In genomic region chr6:154995241-154996162, GRCh38 we compare ENCODE assay signal across 8 cellular contexts. TPM values are rescaled to one million over a fixed set of nuclear protein-coding genes. Genes with fewer than 3 reads are reported as not detected.
A peak's percentile ranks its signal among the peaks of the same experiment; 100 is the strongest.
DNase-seq lines count a peak whose midpoint lies in the region; ATAC-seq, FAIRE-seq and TF ChIP-seq lines count a peak whose summit lies in the region.

Gene TIAM2 (plus strand): TSS chr6:154995315. CDS start chr6:155129224, 133,909 bp downstream.

- ATAC-seq in HepG2 (peak; percentile 82), GM18861 (IDR thresholded peaks at IDR 0.05; ENCODE audit: unreplicated experiment) (no peak)

- H3K4me2 ChIP-seq in PC-9, result peak within 1 kb of the TSS; percentile 90
- peak within 1 kb of the TSS; percentile 84 for H3K4me2 ChIP-seq in HepG2 (ENCODE audit: low read depth, low read length)

- DNase-seq in DMS79 treated with DMSO at 0.1 percent for 48 hours (lab: John Stamatoyannopoulos, UW), result peak; percentile 29
- DNase-seq in DMS79 (lab: John Stamatoyannopoulos, UW), result no peak
- peak in 1 of 2 experiments; percentile 31 for DNase-seq in PC-9
- DNase-seq in cerebellum (ENCODE audit: low spot score), result no peak
- DNase-seq in HepG2 (ENCODE audit: low spot score), result no peak
- peak; percentile 19 to 24 for DNase-seq in stimulated activated CD4-positive, alpha-beta T cell treated with anti-CD3 and anti-CD28 coated beads, Interleukin-4, amount 100 ng/mL, for 48 hours (ENCODE audit: low read depth in 2 of 2)
- DNase-seq in GM12892 (ENCODE audit: insufficient read length), result no peak

- H3K79me2 ChIP-seq in PC-9 (ENCODE audit: low read depth) (no peaks in the 10 kb centered on the region), HepG2 (ENCODE audit: insufficient read depth, low read length) (no peaks in the 10 kb centered on the region)

- peaks cover 19% of the 10 kb centered on the region for H3K27me3 ChIP-seq in PC-9 (ENCODE audit: insufficient read depth, low read depth)
- peaks cover 2 to 19% of the 10 kb centered on the region in 2 experiments; a peak in 3 of 5 replicates for H3K27me3 ChIP-seq in HepG2 (ENCODE audit: control insufficient read depth in 1 of 2, insufficient read depth in 2 of 2, low read length in 2 of 2)

- FAIRE-seq in HepG2 (lab: Jason Lieb, UNC) (no peak), GM12892 (lab: Jason Lieb, UNC) (no peak)

- H3F3A ChIP-seq in PC-9 (ENCODE audit: insufficient read depth, low read depth), result no peaks in the 10 kb centered on the region; the same call in 1 of the 2 replicates

- peak within 1 kb of the TSS; percentile 59 for H3K4me3 ChIP-seq in PC-9
- peak within 1 kb of the TSS; percentile 63 to 80 (median 72) for H3K4me3 ChIP-seq in HepG2 (replicated peaks in 1 of 3; ENCODE audit: insufficient read depth in 1 of 3, low read depth in 2 of 3, low read length in 3 of 3)

- H4K20me1 ChIP-seq in PC-9 (ENCODE audit: insufficient read depth), result no peaks in the 10 kb centered on the region
- no peaks in the 10 kb centered on the region for H4K20me1 ChIP-seq in HepG2 (ENCODE audit: insufficient read depth, low read length)

- peak; percentile 16; the same call in 1 of the 2 replicates for TF ChIP-seq RAD21 in HepG2 (CRISPR knock-in tag; IDR thresholded peaks at IDR 0.05)

- H3K36me3 ChIP-seq in PC-9 (ENCODE audit: low read depth), result no peaks in the 10 kb centered on the region
- no peaks in the 10 kb centered on the region for H3K36me3 ChIP-seq in HepG2 (replicated peaks in 1 of 2; ENCODE audit: control insufficient read depth in 1 of 2, insufficient read depth in 2 of 2, low read length in 2 of 2)

- H3K9me2 ChIP-seq in PC-9 (ENCODE audit: insufficient read depth), result no peaks in the 10 kb centered on the region

- in situ Hi-C loops in HepG2 (cut with HindIII; ENCODE audit: extremely low pct_ligation_motif_present, low pct_unique_long_range_greater_than_20kb), result no loop called here

- BruUV-seq in PC-9 (replicated peaks; lab: Mats Ljungman, UMichigan), result no TSS peak
- no TSS peak for BruUV-seq in HepG2 (replicated peaks; lab: Mats Ljungman, UMichigan)

- H3K9me3 ChIP-seq in PC-9 (ENCODE audit: insufficient read depth, low read depth) (no peaks in the 10 kb centered on the region), HepG2 (ENCODE audit: low read length) (no peaks in the 10 kb centered on the region)

- TF ChIP-seq EP300 in HepG2 (IDR thresholded peaks at IDR 0.05; ENCODE audit: low read depth in 2 of 2, low read length in 2 of 2) (no peak), HepG2 (CRISPR knock-in tag; IDR thresholded peaks at IDR 0.05; ENCODE audit: borderline replicate concordance) (no peak)

- CTCF ChIA-PET in PC-9 (lab: Charles Lee), result interaction anchor here (0.6 kb wide), 1 partner anchor 180 kb away, joined by 6 read pairs; no protein-coding TSS in a partner anchor
- CTCF ChIA-PET in HepG2 (lab: Yijun Ruan, JAX; ENCODE audit: low intra/inter-chr PET ratio, low total read pairs), result no interaction called here

- H3K9ac ChIP-seq in HepG2 (ENCODE audit: insufficient read depth, low read depth, low read length), result peak within 1 kb of the TSS; percentile 51; the same call in 1 of the 2 replicates

- POLR2A ChIA-PET in PC-9 (lab: Charles Lee; ENCODE audit: unreplicated experiment), result no interaction called here
- POLR2A ChIA-PET in HepG2 (lab: Yijun Ruan, JAX), result no interaction called here

- intact Hi-C loops in PC-9 (cut with micrococcal nuclease; ENCODE audit: unreplicated experiment), result loop anchor here (2.0 to 5.0 kb wide), 2 partner anchors 63 to 179 kb away; no protein-coding TSS in a partner anchor
- intact Hi-C loops in HepG2 (cut with micrococcal nuclease; ENCODE audit: unreplicated experiment), result loop anchor here (2.0 kb wide), 2 partner anchors 35 to 67 kb away; no protein-coding TSS in a partner anchor

- H3K4me1 ChIP-seq in PC-9 (replicated peaks; ENCODE audit: insufficient read depth) (peaks cover 17% of the 10 kb centered on the region), HepG2 (ENCODE audit: insufficient read depth, low read length) (peaks cover 32% of the 10 kb centered on the region)

- 5% methylated on average over 33 of the region's 114 CpGs for WGBS in HepG2 (ENCODE audit: low lambda C conversion rate)

- H3K27ac ChIP-seq in PC-9 (no peak within 1 kb of the TSS), HepG2 (ENCODE audit: extremely low read length, insufficient read depth, low read length) (no peak within 1 kb of the TSS)

- H2AFZ ChIP-seq in PC-9 (peak within 1 kb of the TSS; percentile 80), HepG2 (ENCODE audit: low read length) (no peak within 1 kb of the TSS)

- TF ChIP-seq POLR2A in HepG2 (IDR thresholded peaks at IDR 0.05; ENCODE audit: insufficient read depth in 1 of 2, low read depth in 2 of 2, low read length in 2 of 2), result no peak
- TF ChIP-seq POLR2A in GM12892 (IDR thresholded peaks at IDR 0.05; ENCODE audit: low read depth, low read length), result no peak

- TF ChIP-seq CTCF in PC-9 (conservative IDR thresholded peaks at IDR 0.05) (no peak), HepG2 (CRISPR knock-in tag; IDR thresholded peaks at IDR 0.05) (no peak; the same call in 1 of the 2 replicates)

TF ChIP-seq in HepG2, 621 proteins besides CTCF, POLR2A, EP300 and RAD21 (continues in another document):
- TF ChIP-seq KLF6 (CRISPR knock-in tag; IDR thresholded peaks at IDR 0.05) (no peak), SKI (IDR thresholded peaks at IDR 0.05; ENCODE audit: partially characterized antibody) (no peak), PLSCR1 (CRISPR knock-in tag; IDR thresholded peaks at IDR 0.05; ENCODE audit: borderline replicate concordance) (no peak), KDM1A (CRISPR knock-in tag; IDR thresholded peaks at IDR 0.05) (no peak), ZNF775 (CRISPR knock-in tag; IDR thresholded peaks at IDR 0.05; ENCODE audit: borderline replicate concordance) (no peak), ZNF414 (CRISPR knock-in tag; IDR thresholded peaks at IDR 0.05) (0 out of 2 replicates have a peak, but pooled peaks have one; percentile 56), DNMT3B (CRISPR knock-in tag; conservative IDR thresholded peaks at IDR 0.05) (no peak), CHD2 (IDR thresholded peaks at IDR 0.05; ENCODE audit: low read depth, low read length) (0 out of 2 replicates have a peak, but pooled peaks have one; percentile 14), ZNF224 (CRISPR knock-in tag; IDR thresholded peaks at IDR 0.05) (no peak; the same call in 1 of the 2 replicates)

RNA-seq across cellular contexts. Expression of gene TIAM2, which starts in this region (rescaled TPM):
- 11.4 and 14.8 TPM in 2 replicates for total RNA-seq in PC-9 (2021)
- 32.5 TPM for total RNA-seq in cerebellum
- 4.5 and 5.7 TPM in 2 replicates for total RNA-seq in HepG2 (2016; rRNA removed; fragmentation: Illumina TruSeq; extraction: Trizol)
- total RNA-seq in HepG2 (2016; cell fraction: cytosol; rRNA removed; fragmentation: Illumina TruSeq; extraction: Trizol; ENCODE audit: low read depth), result 6.2 and 6.8 TPM in 2 replicates
- total RNA-seq in HepG2 (2016; cell fraction: insoluble cytoplasmic fraction; rRNA removed; fragmentation: Illumina TruSeq; extraction: Trizol), result 4.2 and 4.7 TPM in 2 replicates
- 4.9 and 5.3 TPM in 2 replicates for total RNA-seq in HepG2 (2016; cell fraction: membrane; rRNA removed; fragmentation: Illumina TruSeq; extraction: Trizol)
- total RNA-seq in HepG2 (2016; cell fraction: nucleus; rRNA removed; fragmentation: Illumina TruSeq; extraction: Trizol), result 10.7 and 12.4 TPM in 2 replicates
- polyA plus RNA-seq in HepG2 (2011; rRNA removed), result 4.1 and 4.4 TPM in 2 replicates
- polyA plus RNA-seq in HepG2 (2011; cell fraction: cytosol; rRNA removed), result 1.4 and 3.0 TPM in 2 replicates
- polyA plus RNA-seq in HepG2 (2011; cell fraction: nucleus; rRNA removed), result 4.4 and 7.3 TPM in 2 replicates
- polyA plus RNA-seq in HepG2 (2012), result 6.1 and 6.5 TPM in 2 replicates
- 0.99 and 1.1 TPM in 2 replicates for polyA plus RNA-seq in HepG2 (2016; cell fraction: cytosol; fragmentation: Illumina TruSeq; extraction: Trizol; ENCODE audit: low read depth)
- 4.5 and 6.0 TPM in 2 replicates for polyA plus RNA-seq in HepG2 (2016; cell fraction: insoluble cytoplasmic fraction; fragmentation: Illumina TruSeq; extraction: Trizol; ENCODE audit: low read depth)
- polyA plus RNA-seq in HepG2 (2016; cell fraction: membrane; fragmentation: Illumina TruSeq; extraction: Trizol; ENCODE audit: low read depth), result 1.4 and 2.0 TPM in 2 replicates
- 11.0 and 12.4 TPM in 2 replicates for polyA plus RNA-seq in HepG2 (2016; cell fraction: nucleus; fragmentation: Illumina TruSeq; extraction: Trizol; ENCODE audit: insufficient read depth, low read depth)
- polyA minus RNA-seq in HepG2 (2011; rRNA and poly(A)+ RNA removed; ENCODE audit: low replicate concordance), result 0.68 and 5.9 TPM in 2 replicates
- polyA minus RNA-seq in HepG2 (2011; cell fraction: cytosol; rRNA and poly(A)+ RNA removed), result 3.0 and 4.9 TPM in 2 replicates
- polyA minus RNA-seq in HepG2 (2011; cell fraction: nucleus; rRNA and poly(A)+ RNA removed), result 21.6 and 28.6 TPM in 2 replicates
- polyA plus RNA-seq in GM12892 (2012; ENCODE audit: missing spikeins), result 27.5 TPM

Comparison
In these comparisons a context has a peak if more than half of its experiments do, and no peak if none do; other contexts are left out.
1. DNase-seq: peak in DMS79 treated with DMSO at 0.1 percent for 48 hours (single experiment) and stimulated activated CD4-positive, alpha-beta T cell treated with anti-CD3 and anti-CD28 coated beads, Interleukin-4, amount 100 ng/mL, for 48 hours (2 of 2); none in DMS79 (single experiment), cerebellum (single experiment), HepG2 (single experiment) and GM12892 (single experiment).